ENCODE assay signal across 8 cellular contexts in the genomic region with DNA sequence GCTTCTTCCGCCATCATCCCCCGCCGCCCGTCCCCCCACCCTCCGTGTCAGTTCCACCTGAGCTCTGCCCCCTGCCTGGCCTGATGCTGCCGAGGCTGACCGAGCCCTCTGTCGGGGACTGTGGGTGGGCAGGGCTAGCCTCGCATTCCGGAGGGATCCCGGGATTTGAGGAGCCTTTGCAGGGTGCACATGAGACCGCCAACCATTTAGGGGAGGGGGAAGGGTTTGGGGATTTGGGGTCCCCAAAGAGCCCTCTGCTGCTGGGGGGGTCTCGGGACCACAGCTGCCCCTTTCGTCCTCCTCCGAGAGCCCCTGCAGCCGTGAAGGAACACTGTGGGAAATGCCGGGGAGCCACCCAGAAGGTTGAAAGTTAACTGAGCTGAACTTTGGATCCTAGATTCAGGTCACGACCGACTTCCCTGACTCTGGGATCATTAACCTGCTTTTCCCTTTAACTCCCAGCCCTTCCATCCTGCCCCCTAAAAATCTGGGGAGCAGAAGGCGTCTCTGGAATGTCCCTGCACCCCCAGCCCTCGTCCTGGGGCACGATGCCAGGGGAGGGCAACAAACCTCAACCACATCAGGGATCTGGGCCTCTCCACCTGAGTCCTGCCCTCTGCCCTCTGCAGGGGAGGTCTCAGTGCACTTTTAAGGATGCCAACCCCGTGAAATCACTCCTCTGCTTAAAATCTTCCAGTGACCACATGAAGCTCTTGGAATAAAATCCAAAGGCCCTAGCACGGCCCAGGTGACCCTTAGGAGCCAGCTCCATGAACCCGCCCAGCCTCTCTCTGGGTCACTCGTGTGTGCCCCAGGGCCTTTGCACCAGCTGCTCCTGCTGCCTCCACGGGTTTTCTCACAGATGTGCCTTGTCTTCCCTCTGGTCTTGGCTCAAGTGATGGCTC.
DNase-seq lines count a peak whose midpoint lies in the region; ATAC-seq and TF ChIP-seq lines count a peak whose summit lies in the region.

No MANE protein-coding gene starts in this region.

- peak overlapping the region; percentile 56 to 58 for H3K4me3 Mint-ChIP-seq in activated T-cell treated with anti-CD3 and anti-CD28 coated beads, Interleukin-2, amount 50 U/mL, for 72 hours

- ATAC-seq in activated T-cell treated with anti-CD3 and anti-CD28 coated beads, Interleukin-2, amount 50 U/mL, for 72 hours (replicated peaks in 1 of 2), result no peak

- 65 to 80% methylated on average over 16 to 21 of the region's 27 CpGs for WGBS in mesodermal cell (ENCODE audit: insufficient coverage in 2 of 2), 2 experiments

- no peak for TF ChIP-seq POLR2A in breast epithelium (IDR thresholded peaks at IDR 0.05)

- TF ChIP-seq CTCF in breast epithelium (IDR thresholded peaks at IDR 0.05) (no peak), tibial artery (IDR thresholded peaks at IDR 0.05) (no peak)

- H3K4me3 ChIP-seq in breast epithelium, result peak overlapping the region; percentile 56 to 77 (median 61)
- peak overlapping the region; percentile 33 for H3K4me3 ChIP-seq in mesodermal cell (ENCODE audit: extremely low read depth, insufficient read depth, low read length, poor library complexity, severe bottlenecking)
- peak overlapping the region; percentile 59 to 64 for H3K4me3 ChIP-seq in tibial artery

- H3K27ac Mint-ChIP-seq in activated T-cell treated with anti-CD3 and anti-CD28 coated beads, Interleukin-2, amount 50 U/mL, for 72 hours, result no peak overlapping the region

- DNase-seq in activated T-cell treated with anti-CD3 and anti-CD28 coated beads, Interleukin-2, amount 50 U/mL, for 72 hours, result no peak
- no peak for DNase-seq in activated T-cell treated with anti-CD3 and anti-CD28 coated beads, Interleukin-2, amount 50 U/mL, for 48 hours
- DNase-seq in breast epithelium (ENCODE audit: low spot score in 2 of 2), result no peak
- DNase-seq in tibial artery, result no peak
- no peak for DNase-seq in iPS-NIHi7 (ENCODE audit: extremely low spot score)
- DNase-seq in Ammon's horn (ENCODE audit: low spot score), result no peak
- no peak for DNase-seq in ureter (ENCODE audit: low spot score)

- H3K4me1 Mint-ChIP-seq in activated T-cell treated with anti-CD3 and anti-CD28 coated beads, Interleukin-2, amount 50 U/mL, for 72 hours (ENCODE audit: low read depth), result peaks cover 38% of the 10 kb centered on the region

- no peaks in the 10 kb centered on the region for H3K27me3 Mint-ChIP-seq in activated T-cell treated with anti-CD3 and anti-CD28 coated beads, Interleukin-2, amount 50 U/mL, for 72 hours (ENCODE audit: low read depth)

- H3K27ac ChIP-seq in breast epithelium, result peak overlapping the region; percentile 88 to 95
- H3K27ac ChIP-seq in mesodermal cell (ENCODE audit: low read depth, low read length, severe bottlenecking), result no peak overlapping the region
- peak overlapping the region; percentile 90 to 96 for H3K27ac ChIP-seq in tibial artery

- H3K36me3 Mint-ChIP-seq in activated T-cell treated with anti-CD3 and anti-CD28 coated beads, Interleukin-2, amount 50 U/mL, for 72 hours (ENCODE audit: insufficient read depth in 2 of 2), result peaks cover 1% of the 10 kb centered on the region in 2 donors

- H3K36me3 ChIP-seq in breast epithelium (no peaks in the 10 kb centered on the region), mesodermal cell (ENCODE audit: control insufficient read depth, insufficient read depth, low read length) (peaks cover 37% of the 10 kb centered on the region), tibial artery (peaks cover 0 to 16% (median 16%) of the 10 kb centered on the region in 3 donors)

- intact Hi-C loops in breast epithelium (cut with DNase I; ENCODE audit: low total_unique reads) (no loop called here), tibial artery (cut with DNase I; ENCODE audit: low total_unique reads) (loop anchor here (5.0 to 10.0 kb wide), 2 partner anchors 33 to 375 kb away; no protein-coding TSS in a partner anchor)

- H3K27me3 ChIP-seq in breast epithelium (no peaks in the 10 kb centered on the region), tibial artery (no peaks in the 10 kb centered on the region)

- H3K9me3 Mint-ChIP-seq in activated T-cell treated with anti-CD3 and anti-CD28 coated beads, Interleukin-2, amount 50 U/mL, for 72 hours, result no peaks in the 10 kb centered on the region

- H3K4me1 ChIP-seq in breast epithelium (peaks cover 12 to 25% of the 10 kb centered on the region in 2 donors), mesodermal cell (ENCODE audit: control insufficient read depth, insufficient read depth, low read length, poor library complexity, severe bottlenecking) (peaks cover 71% of the 10 kb centered on the region), tibial artery (peaks cover 10 to 98% (median 92%) of the 10 kb centered on the region in 4 donors)

- H3K9me3 ChIP-seq in breast epithelium (no peaks in the 10 kb centered on the region), mesodermal cell (ENCODE audit: control insufficient read depth, low read length) (no peaks in the 10 kb centered on the region), tibial artery (no peaks in the 10 kb centered on the region)
